10 cellular contexts compared by ENCODE assay signal in genomic region chr11:58058276-58059010, GRCh38. TPM values are rescaled to one million over a fixed set of nuclear protein-coding genes. Genes with fewer than 3 reads are reported as not detected.
DNase-seq lines count a peak whose midpoint lies in the region; ATAC-seq and TF ChIP-seq lines count a peak whose summit lies in the region.
"Had no signal": no experiment of that assay in that cellular context is flagged by ENCODE, and none has a peak within 500 bp of the region (broad histone marks: within the 10 kb centered on the region; RNA-seq: fewer than 3 reads in every experiment).

No MANE protein-coding gene starts in this region.

- intact Hi-C loops in tibial artery (cut with DNase I; ENCODE audit: low total_unique reads) = no loop called here

- no peak for ATAC-seq in GM18498 (IDR thresholded peaks at IDR 0.05; ENCODE audit: unreplicated experiment)
- ATAC-seq in HG02973 (IDR thresholded peaks at IDR 0.05; ENCODE audit: unreplicated experiment) = no peak
- ATAC-seq in GM21360 (IDR thresholded peaks at IDR 0.05; ENCODE audit: unreplicated experiment) = no peak
- ATAC-seq: Panc1 had no signal

- peaks cover 18% of the 10 kb centered on the region for H3K4me1 ChIP-seq in SJCRH30
- peaks cover 16% of the 10 kb centered on the region for H3K4me1 ChIP-seq in iPS-20b (ENCODE audit: insufficient read depth, low read length)
- peaks cover 0 to 22% (median 12%) of the 10 kb centered on the region in 4 donors for H3K4me1 ChIP-seq in tibial artery

- no peaks in the 10 kb centered on the region for H3K9me3 ChIP-seq in SJCRH30 (replicated peaks)
- H3K9me3 ChIP-seq in iPS-20b (ENCODE audit: insufficient read depth, low read depth, low read length) = no peaks in the 10 kb centered on the region
- H3K9me3 ChIP-seq in tibial artery = no peaks in the 10 kb centered on the region

- no peak for TF ChIP-seq CTCF in tibial artery (IDR thresholded peaks at IDR 0.05)

- DNase-seq in LoVo (ENCODE audit: low spot score) = peak; percentile 1
- peak; percentile 42 to 48 for DNase-seq in SJCRH30
- DNase-seq in tibial artery = no peak
- DNase-seq in OCI-M2 (lab: John Stamatoyannopoulos, UW; ENCODE audit: unreplicated experiment) = no peak

- H3K27me3 ChIP-seq in SJCRH30 (no peaks in the 10 kb centered on the region), iPS-20b (ENCODE audit: insufficient read depth, low read length) (no peaks in the 10 kb centered on the region), tibial artery (no peaks in the 10 kb centered on the region)
- H3K27me3 ChIP-seq: dorsolateral prefrontal cortex had no signal

- H3K27ac ChIP-seq in SJCRH30 (peak overlapping the region; percentile 75), iPS-20b (ENCODE audit: low read length) (peak overlapping the region; percentile 56), tibial artery (peak overlapping the region; percentile 50 to 63)

- H3K9ac ChIP-seq in iPS-20b (ENCODE audit: low read depth, low read length) = peak overlapping the region; percentile 43; the same call in 1 of the 2 replicates

- no peak overlapping the region for H3K4me3 ChIP-seq in SJCRH30
- no peak overlapping the region for H3K4me3 ChIP-seq in iPS-20b (ENCODE audit: low read length)
- H3K4me3 ChIP-seq in tibial artery = no peak overlapping the region
- H3K4me3 ChIP-seq: dorsolateral prefrontal cortex had no signal

- H3K36me3 ChIP-seq in SJCRH30 (no peaks in the 10 kb centered on the region), iPS-20b (ENCODE audit: insufficient read depth, low read depth, low read length) (no peaks in the 10 kb centered on the region), tibial artery (no peaks in the 10 kb centered on the region)

RNA-seq across cellular contexts. Expression of gene OR6Q1, which starts 27.7 kb away (rescaled TPM):
- not detected in 2 replicates for total RNA-seq in SJCRH30 (2014; rRNA removed; shearing (Covaris generic))
- total RNA-seq: dorsolateral prefrontal cortex had no signal

RNA-seq across cellular contexts. Expression of gene OR9Q1, which starts 34.8 kb away (rescaled TPM):
- total RNA-seq in SJCRH30 (2014; rRNA removed; shearing (Covaris generic)) = not detected in 2 replicates

Comparison
In these comparisons a context has a peak if more than half of its experiments do, and no peak if none do; other contexts are left out.
1. DNase-seq: peak in LoVo (single experiment) and SJCRH30 (2 of 2); none in tibial artery (0 of 2) and OCI-M2 (single experiment).
2. Peak in every context shown above with its lines, with median percentiles within 50 percentile points of each other: H3K27ac ChIP-seq.